8 cellular contexts compared by ENCODE assay signal in the genomic region with DNA sequence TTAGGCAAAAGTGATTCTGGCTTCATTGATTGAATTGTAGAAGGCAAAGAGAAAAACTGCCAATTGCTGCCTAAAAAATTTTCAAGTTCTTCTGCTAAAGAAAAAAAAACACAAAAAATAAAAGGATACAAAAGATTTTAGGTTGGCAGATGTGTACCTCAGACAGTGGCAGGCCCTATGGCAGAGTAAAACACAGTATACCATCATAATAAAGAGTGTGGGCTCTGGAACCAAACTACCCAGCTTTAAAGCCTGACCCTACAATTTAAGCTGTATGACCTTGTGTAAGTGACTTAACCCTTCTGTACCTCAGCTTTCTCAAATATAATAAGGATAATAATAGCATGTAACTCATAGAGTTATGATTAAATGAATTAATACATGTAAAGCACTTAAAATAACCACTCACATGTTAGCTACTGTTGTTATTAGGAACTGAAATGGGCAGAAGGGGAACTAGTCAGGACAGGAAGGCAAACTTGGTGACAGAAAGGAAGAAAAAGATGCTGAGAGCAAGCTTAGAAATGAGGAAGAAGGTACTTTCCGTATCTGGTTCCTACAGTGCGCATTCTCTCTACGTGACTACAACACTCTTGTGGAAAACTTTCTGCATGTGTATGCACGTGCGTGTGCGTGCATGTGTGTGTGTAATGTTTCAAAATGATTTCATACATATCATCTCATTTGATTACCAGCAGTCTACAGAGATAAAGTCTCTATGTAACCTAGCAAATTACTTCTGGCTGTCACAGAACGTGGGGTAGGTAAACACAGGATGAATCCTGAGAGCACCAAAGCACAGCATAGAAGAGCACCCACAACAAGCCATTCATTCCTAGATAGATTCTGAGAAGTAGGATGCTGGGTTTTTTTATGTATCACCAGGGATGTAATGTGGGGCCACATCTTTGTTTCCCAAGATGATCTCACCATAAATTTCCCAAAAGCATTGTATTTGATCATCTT. TPM values are rescaled to one million over a fixed set of nuclear protein-coding genes. Genes with fewer than 3 reads are reported as not detected.
DNase-seq lines count a peak whose midpoint lies in the region; ATAC-seq, FAIRE-seq and TF ChIP-seq lines count a peak whose summit lies in the region.
"Had no signal": no experiment of that assay in that cellular context is flagged by ENCODE, and none has a peak within 500 bp of the region (broad histone marks: within the 10 kb centered on the region; RNA-seq: fewer than 3 reads in every experiment).

No MANE protein-coding gene starts in this region.

- intact Hi-C loops in prostate gland (cut with DNase I) = no loop called here

- no peak for TF ChIP-seq POLR2A in prostate gland (IDR thresholded peaks at IDR 0.05)

- H4K20me1 ChIP-seq in OCI-LY3 (ENCODE audit: insufficient read depth, low read length) = no peaks in the 10 kb centered on the region
- no peaks in the 10 kb centered on the region for H4K20me1 ChIP-seq in GM23248 (ENCODE audit: insufficient read depth)

- H3K79me2 ChIP-seq in OCI-LY3 (ENCODE audit: low read length) = no peaks in the 10 kb centered on the region
- H3K79me2 ChIP-seq in GM23248 (ENCODE audit: insufficient read depth) = no peaks in the 10 kb centered on the region

- WGBS in prostate gland = 68% methylated on average over 7 of the region's 7 CpGs
- 63 to 66% methylated on average over 7 of the region's 7 CpGs for WGBS in GM23248 (ENCODE audit: low coverage in 1 of 2, low lambda C conversion rate in 2 of 2, missing lambda C conversion rate in 2 of 2), 2 experiments

- H3K9me2 ChIP-seq in GM23248 (ENCODE audit: insufficient read depth) = no peaks in the 10 kb centered on the region

- no peak for TF ChIP-seq CTCF in OCI-LY3 (IDR thresholded peaks at IDR 0.05; ENCODE audit: low read depth, low read length)
- no peak for TF ChIP-seq CTCF in prostate gland (IDR thresholded peaks at IDR 0.05)

- H3K9me3 ChIP-seq in OCI-LY3 (ENCODE audit: insufficient read depth, low read length) (no peaks in the 10 kb centered on the region), skeletal muscle tissue (ENCODE audit: control insufficient read depth in 3 of 3, low read length in 3 of 3) (no peaks in the 10 kb centered on the region), prostate gland (no peaks in the 10 kb centered on the region), GM23248 (ENCODE audit: low read depth) (no peaks in the 10 kb centered on the region)

- peak overlapping the region; percentile 50 for H3K4me3 ChIP-seq in OCI-LY3 (ENCODE audit: low read length)
- no peak overlapping the region for H3K4me3 ChIP-seq in skeletal muscle tissue (ENCODE audit: low read length in 3 of 3)
- no peak overlapping the region for H3K4me3 ChIP-seq in prostate gland
- H3K4me3 ChIP-seq in GM23248 = no peak overlapping the region

- H3F3A ChIP-seq in GM23248 (ENCODE audit: insufficient read depth) = no peaks in the 10 kb centered on the region

- H3K4me1 ChIP-seq in OCI-LY3 (ENCODE audit: low read length) (peaks cover 53% of the 10 kb centered on the region), skeletal muscle tissue (ENCODE audit: control insufficient read depth in 3 of 3, insufficient read depth in 3 of 3, low read length in 3 of 3) (peaks cover 0 to 4% (median 3%) of the 10 kb centered on the region in 3 donors), prostate gland (replicated peaks) (no peaks in the 10 kb centered on the region), GM23248 (ENCODE audit: insufficient read depth) (no peaks in the 10 kb centered on the region)

- H3K27me3 ChIP-seq in OCI-LY3 (ENCODE audit: low read depth, low read length) = no peaks in the 10 kb centered on the region
- peaks cover 0 to 3% (median 0%) of the 10 kb centered on the region in 3 donors for H3K27me3 ChIP-seq in skeletal muscle tissue (ENCODE audit: control insufficient read depth in 3 of 3, insufficient read depth in 3 of 3, low read length in 3 of 3)
- no peaks in the 10 kb centered on the region for H3K27me3 ChIP-seq in prostate gland (replicated peaks; ENCODE audit: insufficient read depth)
- H3K27me3 ChIP-seq in GM23248 (replicated peaks; ENCODE audit: insufficient read depth) = peaks cover 29% of the 10 kb centered on the region

- H3K9ac ChIP-seq in OCI-LY3 (ENCODE audit: low read length) (peak overlapping the region; percentile 64), skeletal muscle tissue (ENCODE audit: low read depth in 1 of 3, low read length in 3 of 3) (no peak overlapping the region), GM23248 (no peak overlapping the region)

- H3K36me3 ChIP-seq in OCI-LY3 (replicated peaks; ENCODE audit: low read depth, low read length) (no peaks in the 10 kb centered on the region), skeletal muscle tissue (ENCODE audit: control insufficient read depth in 3 of 3, insufficient read depth in 3 of 3, low read length in 3 of 3) (no peaks in the 10 kb centered on the region), prostate gland (no peaks in the 10 kb centered on the region), GM23248 (ENCODE audit: low read depth) (no peaks in the 10 kb centered on the region)

- DNase-seq in prostate gland (ENCODE audit: low spot score) (no peak), GM23248 (no peak), RCC 7860 (ENCODE audit: low spot score) (no peak)

- H3K27ac ChIP-seq in OCI-LY3 (ENCODE audit: low read length) = peak overlapping the region; percentile 95
- H3K27ac ChIP-seq in skeletal muscle tissue (ENCODE audit: low read depth, low read length) = peak overlapping the region; percentile 27
- H3K27ac ChIP-seq in prostate gland = no peak overlapping the region
- H3K27ac ChIP-seq in GM23248 = no peak overlapping the region

- in situ Hi-C loops in GM23248 (cut with MboI) = no loop called here

- FAIRE-seq in RCC 7860 (lab: Jason Lieb, UNC) = no peak

- no peak overlapping the region for H2AFZ ChIP-seq in OCI-LY3 (ENCODE audit: low read depth, low read length)
- no peak overlapping the region for H2AFZ ChIP-seq in GM23248

- peak; percentile 92 for ATAC-seq in GM19328 (IDR thresholded peaks at IDR 0.05; ENCODE audit: unreplicated experiment)
- peak; percentile 93 for ATAC-seq in HG02938 (IDR thresholded peaks at IDR 0.05; ENCODE audit: unreplicated experiment)

- peak overlapping the region; percentile 72 for H3K4me2 ChIP-seq in OCI-LY3 (ENCODE audit: low read length)
- no peak overlapping the region for H3K4me2 ChIP-seq in GM23248 (ENCODE audit: unreplicated experiment)

RNA-seq across cellular contexts. Expression of a gene that starts 13.7 kb away (rescaled TPM):
- total RNA-seq in skeletal muscle tissue (309 TPM), prostate gland (100 to 1,000 TPM in 1 of 2 donors, 10 to 100 TPM in 1; 12.9 to 254 TPM)
- 0.89 TPM in 1 of 2 replicates, not detected in the other for total RNA-seq in GM23248 (2014; rRNA removed; shearing (Covaris generic))
- 0.14 TPM in 1 of 2 replicates, not detected in the other for polyA plus RNA-seq in GM23248 (2016; fragmentation: Nextera tagmentation; extraction: Ambion mirVana)
- total RNA-seq: HT1080 had no signal

Comparison
In these comparisons a context has a peak if more than half of its experiments do, and no peak if none do; other contexts are left out.
1. H3K27ac ChIP-seq: peak in OCI-LY3 (single experiment) and skeletal muscle tissue (single experiment); none in prostate gland (0 of 2) and GM23248 (single experiment).